Comparison of ENCODE assay signal across 26 cellular contexts in the genomic region with DNA sequence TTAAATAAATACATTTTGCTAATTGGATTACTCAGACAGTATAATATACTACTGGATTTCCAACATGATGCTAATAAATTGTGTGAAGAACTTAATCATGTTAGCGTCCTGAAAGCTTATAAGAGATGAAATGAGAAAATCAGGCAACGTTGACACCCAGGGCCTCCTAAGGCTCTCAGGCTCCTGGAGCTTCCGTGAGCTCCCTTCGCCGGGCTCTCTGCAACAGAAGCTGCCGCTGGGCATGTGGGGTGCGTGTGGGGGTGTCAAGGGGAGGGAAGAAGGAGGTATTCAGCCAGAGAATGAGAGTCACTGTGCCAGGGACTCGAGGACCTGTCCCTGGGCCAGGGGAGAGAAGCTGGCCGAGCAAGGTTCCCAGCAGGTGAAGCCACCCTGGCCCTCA.
"Had no signal": no experiment of that assay in that cellular context is flagged by ENCODE, and none has a peak within 500 bp of the region (broad histone marks: within the 10 kb centered on the region; RNA-seq: fewer than 3 reads in every experiment).

No MANE protein-coding gene starts in this region.

- H3K9me3 ChIP-seq: esophagus muscularis mucosa, heart left ventricle, prostate gland, stomach, thyroid gland, upper lobe of left lung, vagina had no signal

- H3K36me3 ChIP-seq: esophagus muscularis mucosa, heart left ventricle, prostate gland, stomach, thyroid gland, upper lobe of left lung, vagina had no signal

- H3K27me3 Mint-ChIP-seq: activated CD4-positive, alpha-beta memory T cell treated with anti-CD3 and anti-CD28 coated beads for 36 hours had no signal

- ATAC-seq: activated CD4-positive, CD25-positive, alpha-beta regulatory T cell treated with anti-CD3 and anti-CD28 coated beads, Interleukin-2, amount 50 U/mL, for 24 hours; foreskin keratinocyte; heart left ventricle; naive thymus-derived CD4-positive, alpha-beta T cell; sciatic nerve; stimulated activated naive B cell treated with anti-CD40 and anti-IgM and Interleukin-4, amounts not matched to agents 10 μg/mL and 1 μg/mL and 100 μg/mL, for 72 hours had no signal

- H3K27me3 ChIP-seq: esophagus muscularis mucosa, heart left ventricle, thyroid gland, upper lobe of left lung, vagina had no signal

- H3K27ac Mint-ChIP-seq: activated CD4-positive, alpha-beta memory T cell treated with anti-CD3 and anti-CD28 coated beads for 36 hours; activated CD4-positive, alpha-beta T cell treated with anti-CD3 and anti-CD28 coated beads, Interleukin-2, amount 10 ng/mL, durations not matched to agents 24 days and 14 days; activated naive CD4-positive, alpha-beta T cell treated with anti-CD3 and anti-CD28 coated beads, Interleukin-2, amount 10 ng/mL, durations not matched to agents 7 days and 5 days; stimulated activated naive B cell treated with anti-CD40 and anti-IgM and Interleukin-4, amounts not matched to agents 10 μg/mL and 1 μg/mL and 100 μg/mL, for 72 hours had no signal

- H3K27ac ChIP-seq: esophagus muscularis mucosa, foreskin keratinocyte, prostate gland, stomach, thyroid gland, upper lobe of left lung, vagina had no signal

- H3K36me3 Mint-ChIP-seq: activated CD4-positive, alpha-beta memory T cell treated with anti-CD3 and anti-CD28 coated beads for 36 hours; activated naive CD4-positive, alpha-beta T cell treated with anti-CD3 and anti-CD28 coated beads, Interleukin-2, amount 10 ng/mL, durations not matched to agents 7 days and 5 days; naive thymus-derived CD4-positive, alpha-beta T cell; stimulated activated naive B cell treated with anti-CD40 and anti-IgM and Interleukin-4, amounts not matched to agents 10 μg/mL and 1 μg/mL and 100 μg/mL, for 72 hours had no signal

- H3K4me3 ChIP-seq: esophagus muscularis mucosa, heart left ventricle, prostate gland, skin epidermis, stomach, thyroid gland, upper lobe of left lung, vagina had no signal

- DNase-seq: activated CD4-positive, alpha-beta memory T cell treated with anti-CD3 and anti-CD28 coated beads for 36 hours; activated CD4-positive, alpha-beta T cell treated with anti-CD3 and anti-CD28 coated beads, Interleukin-2, amount 10 ng/mL, durations not matched to agents 24 days and 14 days; activated CD8-positive, alpha-beta memory T cell treated with anti-CD3 and anti-CD28 coated beads, Interleukin-2, amount 50 U/mL, for 4 hours; activated gamma-delta T cell; activated naive CD4-positive, alpha-beta T cell treated with anti-CD3 and anti-CD28 coated beads, Interleukin-2, amount 10 ng/mL, durations not matched to agents 7 days and 5 days; activated T-cell treated with anti-CD3 and anti-CD28 coated beads, Interleukin-2, amount 50 U/mL, for 1 hour; amygdala; caudate nucleus; foreskin keratinocyte; hypothalamus; midbrain; naive thymus-derived CD4-positive, alpha-beta T cell; retina; stimulated activated naive B cell treated with anti-CD40 and anti-IgM and Interleukin-4, amounts not matched to agents 10 μg/mL and 1 μg/mL and 100 μg/mL, for 72 hours; stomach; T1000; upper lobe of left lung had no signal

- H3K9me3 Mint-ChIP-seq: activated CD4-positive, alpha-beta memory T cell treated with anti-CD3 and anti-CD28 coated beads for 36 hours; activated CD4-positive, alpha-beta T cell treated with anti-CD3 and anti-CD28 coated beads, Interleukin-2, amount 10 ng/mL, durations not matched to agents 24 days and 14 days; activated naive CD4-positive, alpha-beta T cell treated with anti-CD3 and anti-CD28 coated beads, Interleukin-2, amount 10 ng/mL, durations not matched to agents 7 days and 5 days; stimulated activated naive B cell treated with anti-CD40 and anti-IgM and Interleukin-4, amounts not matched to agents 10 μg/mL and 1 μg/mL and 100 μg/mL, for 72 hours; T-helper 1 cell treated with Interleukin-12 subunit alpha and Interleukin-12 subunit beta and Interleukin-4 antibody, amounts not matched to agents 30 μg/mL and 1 μg/mL, for 36 hours had no signal

- H3K4me1 ChIP-seq: foreskin keratinocyte, prostate gland had no signal

- H3K4me3 Mint-ChIP-seq: activated CD4-positive, alpha-beta memory T cell treated with anti-CD3 and anti-CD28 coated beads for 36 hours; activated CD4-positive, alpha-beta T cell treated with anti-CD3 and anti-CD28 coated beads, Interleukin-2, amount 10 ng/mL, durations not matched to agents 24 days and 14 days; activated naive CD4-positive, alpha-beta T cell treated with anti-CD3 and anti-CD28 coated beads, Interleukin-2, amount 10 ng/mL, durations not matched to agents 7 days and 5 days; naive thymus-derived CD4-positive, alpha-beta T cell; stimulated activated naive B cell treated with anti-CD40 and anti-IgM and Interleukin-4, amounts not matched to agents 10 μg/mL and 1 μg/mL and 100 μg/mL, for 72 hours; T-helper 1 cell treated with Interleukin-12 subunit alpha and Interleukin-12 subunit beta and Interleukin-4 antibody, amounts not matched to agents 30 μg/mL and 1 μg/mL, for 36 hours had no signal
